ENCODE assay signal across 11 cellular contexts in the genomic region with DNA sequence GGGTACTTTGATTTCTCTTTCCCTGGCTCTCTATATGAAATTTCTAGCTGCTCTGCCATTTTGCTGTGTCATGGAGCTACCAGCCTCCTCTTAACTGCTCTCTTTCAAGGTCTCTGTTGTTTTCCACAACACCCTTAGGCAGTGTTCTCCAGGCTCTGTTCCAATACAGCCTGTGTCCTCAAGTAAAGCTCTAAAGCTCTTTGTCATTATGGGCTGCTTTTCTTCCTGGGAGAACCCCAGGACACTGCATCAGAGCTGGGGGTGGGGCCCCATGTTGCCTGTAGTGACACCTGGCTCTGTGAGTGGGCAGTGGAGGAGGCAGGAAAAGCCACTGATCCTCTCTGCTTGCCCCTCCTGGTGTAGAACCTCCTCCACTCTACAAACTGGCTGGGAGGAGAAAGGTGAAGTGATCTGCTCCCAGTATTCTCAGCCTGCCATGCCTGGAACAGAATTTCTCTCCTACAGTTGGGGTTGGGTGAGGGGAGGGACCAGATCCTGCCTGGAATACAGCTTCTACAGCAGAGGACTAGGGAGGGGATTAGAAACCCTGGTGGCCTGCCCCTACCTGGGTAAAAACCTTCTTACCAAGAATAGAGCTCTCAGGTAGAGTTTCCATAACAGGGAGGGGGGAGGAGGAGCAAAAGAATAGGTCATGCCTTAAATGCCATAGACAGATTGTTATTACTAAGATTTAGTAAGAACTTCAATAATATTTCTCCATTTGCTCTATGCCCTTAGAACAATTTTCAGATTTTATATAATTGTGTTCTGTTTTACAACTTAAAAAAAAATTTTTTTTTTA. TPM values are rescaled to one million over a fixed set of nuclear protein-coding genes. Genes with fewer than 3 reads are reported as not detected.
DNase-seq lines count a peak whose midpoint lies in the region; ATAC-seq, FAIRE-seq and TF ChIP-seq lines count a peak whose summit lies in the region.
"Had no signal": no experiment of that assay in that cellular context is flagged by ENCODE, and none has a peak within 500 bp of the region (broad histone marks: within the 10 kb centered on the region; RNA-seq: fewer than 3 reads in every experiment).

No MANE protein-coding gene starts in this region.

- DNase-seq in HAP-1 (ENCODE audit: low spot score in 2 of 2) (peak; percentile 42 to 70), NCI-H460 (ENCODE audit: extremely low read depth, low read depth) (peak; percentile 24), H1 (ENCODE audit: low read depth in 1 of 2, low spot score in 2 of 2) (peak in 1 of 2 experiments; percentile 61), GM20000 (ENCODE audit: low spot score) (no peak), GF-D8 (lab: John Stamatoyannopoulos, UW) (no peak), nephron progenitor cell (no peak)
- DNase-seq: activated CD8-positive, alpha-beta memory T cell treated with anti-CD3 and anti-CD28 coated beads, Interleukin-2, amount 10 ng/mL, durations not matched to agents 7 days and 5 days; naive thymus-derived CD4-positive, alpha-beta T cell had no signal

- H3K56ac ChIP-seq in H1 (replicated peaks; ENCODE audit: insufficient read length, low read depth, low read length), result no peak overlapping the region

- no peaks in the 10 kb centered on the region for H3K23me2 ChIP-seq in H1 (ENCODE audit: low read depth, low read length)

- 0 out of 2 replicates have a peak overlapping the region, but pooled peaks have one; percentile 0 for H2BK15ac ChIP-seq in H1 (ENCODE audit: low read length)

- H3K9ac ChIP-seq in H1 (replicated peaks in 1 of 4; ENCODE audit: extremely low read depth in 1 of 4, low read depth in 3 of 4, low read length in 3 of 4), result peak overlapping the region in 2 of 4 experiments; percentile 22 to 27; a peak in 3 of 7 replicates

- peak overlapping the region; percentile 62; the same call in 1 of the 2 replicates for H2BK12ac ChIP-seq in H1 (ENCODE audit: low read depth, low read length)

- no peaks in the 10 kb centered on the region for H3K79me2 ChIP-seq in H1 (ENCODE audit: control insufficient read depth in 1 of 2, insufficient read depth in 2 of 2, low read length in 2 of 2)

- TF ChIP-seq POLR2A in H1 (IDR thresholded peaks at IDR 0.05; ENCODE audit: control extremely low read depth in 1 of 2, low read depth in 2 of 2, low read length in 2 of 2), result peak in 1 of 2 experiments; percentile 16; a peak in 1 of 3 replicates

- H3K4me3 Mint-ChIP-seq in nephron, result no peak overlapping the region
- no peak overlapping the region for H3K4me3 Mint-ChIP-seq in nephron progenitor cell
- H3K4me3 Mint-ChIP-seq: activated CD8-positive, alpha-beta memory T cell treated with anti-CD3 and anti-CD28 coated beads, Interleukin-2, amount 10 ng/mL, durations not matched to agents 7 days and 5 days; naive thymus-derived CD4-positive, alpha-beta T cell; type B pancreatic cell had no signal

- no peak overlapping the region for H3K14ac ChIP-seq in H1 (ENCODE audit: insufficient read length)

- H3K23ac ChIP-seq in H1 (ENCODE audit: insufficient read length), result no peak overlapping the region

- FAIRE-seq in H1 (lab: Jason Lieb, UNC), result no peak

- POLR2A ChIA-PET in H1 (lab: Charles Lee; ENCODE audit: partially characterized antibody), result interaction anchor here (0.5 to 2.0 kb wide), 8 partner anchors 19 to 164 kb away, joined by 3 to 11 read pairs (median 3); a partner anchor contains a TSS

- ATAC-seq in GM21526 (IDR thresholded peaks at IDR 0.05; ENCODE audit: low FRiP score, unreplicated experiment), result no peak
- ATAC-seq: activated CD8-positive, alpha-beta memory T cell treated with anti-CD3 and anti-CD28 coated beads, Interleukin-2, amount 10 ng/mL, durations not matched to agents 7 days and 5 days; naive thymus-derived CD4-positive, alpha-beta T cell had no signal

- H4K91ac ChIP-seq in H1 (replicated peaks; ENCODE audit: insufficient read length, low read length), result peak overlapping the region; percentile 70

- peaks cover 3% of the 10 kb centered on the region for H3K4me1 Mint-ChIP-seq in nephron
- H3K4me1 Mint-ChIP-seq in nephron progenitor cell, result peaks cover 10% of the 10 kb centered on the region
- H3K4me1 Mint-ChIP-seq: activated CD8-positive, alpha-beta memory T cell treated with anti-CD3 and anti-CD28 coated beads, Interleukin-2, amount 10 ng/mL, durations not matched to agents 7 days and 5 days had no signal

- peak overlapping the region; percentile 23 to 38; a peak in 3 of 4 replicates for H3K4me2 ChIP-seq in H1 (ENCODE audit: insufficient read depth in 1 of 2, low read depth in 2 of 2, low read length in 2 of 2)

- H2AFZ ChIP-seq in H1 (ENCODE audit: low read length), result peak overlapping the region; percentile 95

- H3K9me3 ChIP-seq in HAP-1, result peaks cover 7% of the 10 kb centered on the region; the same call in 1 of the 2 replicates
- H3K9me3 ChIP-seq in H1 (ENCODE audit: insufficient read depth in 2 of 2, low read depth in 1 of 2, low read length in 1 of 2), result no peaks in the 10 kb centered on the region

- no peaks in the 10 kb centered on the region for H4K20me1 ChIP-seq in H1 (replicated peaks in 1 of 2; ENCODE audit: control insufficient read depth in 1 of 2, insufficient read depth in 2 of 2, low read length in 2 of 2)

- H2AK5ac ChIP-seq in H1 (ENCODE audit: low read depth, low read length), result no peak overlapping the region

- no peaks in the 10 kb centered on the region for H3K27me3 ChIP-seq in HAP-1 (ENCODE audit: low read depth)
- H3K27me3 ChIP-seq in H1 (replicated peaks in 1 of 4; ENCODE audit: control insufficient read depth in 3 of 4, extremely low read depth in 1 of 4, insufficient read depth in 3 of 4, low read length in 3 of 4), result no peaks in the 10 kb centered on the region

- H3K4me3 ChIP-seq in HAP-1 (no peak overlapping the region), H1 (ENCODE audit: extremely low read depth in 1 of 4, insufficient read depth in 2 of 4, low read depth in 3 of 4, low read length in 4 of 4) (0 out of 8 replicates have a peak overlapping the region, but pooled peaks of 1 of the 4 experiments have one; percentile 3)

- in situ Hi-C loops in HAP-1 (cut with MboI; ENCODE audit: low sequenced_read_pairs), result no loop called here

- H3K4me1 ChIP-seq in HAP-1 (peaks cover 11% of the 10 kb centered on the region), H1 (replicated peaks in 1 of 4; ENCODE audit: control insufficient read depth in 3 of 4, insufficient read depth in 4 of 4, low read length in 3 of 4) (peaks cover 4 to 11% (median 5%) of the 10 kb centered on the region in 4 experiments; a peak in 6 of 7 replicates)

- H3K36me3 ChIP-seq in HAP-1 (replicated peaks) (no peaks in the 10 kb centered on the region), H1 (ENCODE audit: control insufficient read depth in 2 of 4, insufficient read depth in 4 of 4, low read length in 3 of 4) (no peaks in the 10 kb centered on the region)

- H3K36me3 Mint-ChIP-seq in nephron (ENCODE audit: low read depth) (no peaks in the 10 kb centered on the region), nephron progenitor cell (ENCODE audit: low read depth) (peaks cover 4% of the 10 kb centered on the region)
- H3K36me3 Mint-ChIP-seq: naive thymus-derived CD4-positive, alpha-beta T cell; type B pancreatic cell had no signal

- CTCF ChIA-PET in H1 (lab: Charles Lee; ENCODE audit: partially characterized antibody), result interaction anchor here (0.8 to 2.5 kb wide), 7 partner anchors 9 to 187 kb away, joined by 3 to 17 read pairs (median 5); no protein-coding TSS in a partner anchor

- H3K79me1 ChIP-seq in H1 (ENCODE audit: low read depth, low read length), result no peaks in the 10 kb centered on the region

- H2BK120ac ChIP-seq in H1 (replicated peaks; ENCODE audit: low read depth, low read length), result peak overlapping the region; percentile 40

- peak overlapping the region; percentile 81; the same call in 1 of the 2 replicates for H3K18ac ChIP-seq in H1 (ENCODE audit: extremely low read depth, low read length)

- peak overlapping the region; percentile 50; the same call in 1 of the 2 replicates for H3K27ac ChIP-seq in H1 (ENCODE audit: low read depth, low read length)

- TF ChIP-seq CTCF in H1 (IDR thresholded peaks at IDR 0.05; ENCODE audit: control extremely low read depth in 1 of 3, insufficient read depth in 1 of 3, low read depth in 1 of 3, low read length in 3 of 3), result no peak
- TF ChIP-seq CTCF in nephron (IDR thresholded peaks at IDR 0.05; ENCODE audit: unreplicated experiment in 3 of 3), result no peak
- no peak for TF ChIP-seq CTCF in GM20000 (IDR thresholded peaks at IDR 0.05; ENCODE audit: extremely low read depth, missing control alignments)
- TF ChIP-seq CTCF in nephron progenitor cell (IDR thresholded peaks at IDR 0.05), result no peak

- H2BK5ac ChIP-seq in H1 (ENCODE audit: low read depth, low read length), result peak overlapping the region; percentile 57; the same call in 1 of the 2 replicates

- peak overlapping the region; percentile 87 for H2BK20ac ChIP-seq in H1 (ENCODE audit: low read length)

- TF ChIP-seq EP300 in H1 (IDR thresholded peaks at IDR 0.05; ENCODE audit: borderline replicate concordance in 1 of 2, low read depth in 2 of 2, low read length in 2 of 2), result no peak

- H3K27ac Mint-ChIP-seq in nephron, result peak overlapping the region; percentile 27 to 84 (median 63)
- H3K27ac Mint-ChIP-seq in nephron progenitor cell, result no peak overlapping the region
- H3K27ac Mint-ChIP-seq: activated CD8-positive, alpha-beta memory T cell treated with anti-CD3 and anti-CD28 coated beads, Interleukin-2, amount 10 ng/mL, durations not matched to agents 7 days and 5 days; naive thymus-derived CD4-positive, alpha-beta T cell; type B pancreatic cell had no signal

- H4K5ac ChIP-seq in H1 (ENCODE audit: insufficient read length, low read depth, low read length), result no peak overlapping the region

- no peak overlapping the region for H3K4ac ChIP-seq in H1 (replicated peaks; ENCODE audit: insufficient read length, low read depth, low read length)

- no peak overlapping the region; the same call in 1 of the 2 replicates for H4K8ac ChIP-seq in H1 (ENCODE audit: extremely low read depth, insufficient read depth, low read length)

- no peak for TF ChIP-seq RAD21 in H1 (IDR thresholded peaks at IDR 0.05 in 1 of 2, conservative IDR thresholded peaks at IDR 0.05 in 1 of 2; ENCODE audit: low read depth in 2 of 2, low read length in 2 of 2)

- peaks cover 4% of the 10 kb centered on the region for H3K27me3 Mint-ChIP-seq in nephron (ENCODE audit: low read depth)
- H3K27me3 Mint-ChIP-seq in nephron progenitor cell (ENCODE audit: low read depth, poor library complexity), result peaks cover 18% of the 10 kb centered on the region
- H3K27me3 Mint-ChIP-seq: type B pancreatic cell had no signal

- no peaks in the 10 kb centered on the region for H3K9me3 Mint-ChIP-seq in nephron
- peaks cover 10% of the 10 kb centered on the region for H3K9me3 Mint-ChIP-seq in nephron progenitor cell
- H3K9me3 Mint-ChIP-seq: type B pancreatic cell had no signal

RNA-seq across cellular contexts. Expression of a gene that starts 33.7 kb away (rescaled TPM):
- total RNA-seq in NCI-H460 (2014; rRNA removed; shearing (Covaris generic)), result 6.4 and 7.6 TPM in 2 replicates
- 3.9 and 9.2 TPM in 2 replicates for polyA plus RNA-seq in NCI-H460 (2014; cell fraction: nucleus; rRNA removed)
- 47.1 TPM in 2 replicates for total RNA-seq in H1 (2021; fragmentation: NEBNext Ultra II Directional; extraction: Animal tissue kit (Norgen Biotek cat#: 25700))
- 42.8 and 46.6 TPM in 2 replicates for polyA plus RNA-seq in H1 (2011; rRNA removed)
- polyA plus RNA-seq in H1 (2011; cell fraction: cytosol; rRNA removed), result 49.3 TPM
- 38.6 TPM for polyA plus RNA-seq in H1 (2011; cell fraction: nucleus; rRNA removed)
- polyA plus RNA-seq in H1 (2012, experiment 1 of 2), result 41.3 to 47.5 TPM (median 44.6 TPM) in 4 replicates
- 54.9 TPM for polyA plus RNA-seq in H1 (2012, experiment 2 of 2)
- polyA plus RNA-seq in H1 (2013, experiment 1 of 2), result 21.9 TPM
- 26.4 TPM for polyA plus RNA-seq in H1 (2013, experiment 2 of 2)
- polyA minus RNA-seq in H1 (2011; rRNA and poly(A)+ RNA removed), result 81.5 and 91.9 TPM in 2 replicates
- 41.5 TPM for polyA minus RNA-seq in H1 (2011; cell fraction: cytosol; rRNA and poly(A)+ RNA removed)
- 26.3 TPM for polyA minus RNA-seq in H1 (2011; cell fraction: nucleus; rRNA and poly(A)+ RNA removed)

RNA-seq across cellular contexts. Expression of a gene that starts 55.9 kb away (rescaled TPM):
- total RNA-seq in NCI-H460 (2014; rRNA removed; shearing (Covaris generic)), result 55.6 and 60.4 TPM in 2 replicates
- 29.4 and 29.8 TPM in 2 replicates for polyA plus RNA-seq in NCI-H460 (2014; cell fraction: nucleus; rRNA removed)
- total RNA-seq in H1 (2021; fragmentation: NEBNext Ultra II Directional; extraction: Animal tissue kit (Norgen Biotek cat#: 25700)), result 99.2 and 100 TPM in 2 replicates
- polyA plus RNA-seq in H1 (2011; rRNA removed), result 54.1 and 67.6 TPM in 2 replicates
- 72.2 TPM for polyA plus RNA-seq in H1 (2011; cell fraction: cytosol; rRNA removed)
- polyA plus RNA-seq in H1 (2011; cell fraction: nucleus; rRNA removed), result 53.6 TPM
- polyA plus RNA-seq in H1 (2012, experiment 1 of 2), result 73.3 to 86.5 TPM (median 82.7 TPM) in 4 replicates
- 7.1 TPM for polyA plus RNA-seq in H1 (2012, experiment 2 of 2)
- polyA plus RNA-seq in H1 (2013, experiment 1 of 2), result 55.0 TPM
- 54.8 TPM for polyA plus RNA-seq in H1 (2013, experiment 2 of 2)
- 158 and 177 TPM in 2 replicates for polyA minus RNA-seq in H1 (2011; rRNA and poly(A)+ RNA removed)
- polyA minus RNA-seq in H1 (2011; cell fraction: cytosol; rRNA and poly(A)+ RNA removed), result 60.0 TPM
- 66.3 TPM for polyA minus RNA-seq in H1 (2011; cell fraction: nucleus; rRNA and poly(A)+ RNA removed)

Comparison
In these comparisons a context has a peak if more than half of its experiments do, and no peak if none do; other contexts are left out.
1. DNase-seq: peak in HAP-1 (2 of 2) and NCI-H460 (single experiment); none in GM20000 (single experiment), GF-D8 (single experiment) and nephron progenitor cell (single experiment).